Comparison of ENCODE assay signal across 5 cellular contexts in genomic region chr22:30216272-30216671, GRCh38. TPM values are rescaled to one million over a fixed set of nuclear protein-coding genes. Genes with fewer than 3 reads are reported as not detected.
"Had no signal": no experiment of that assay in that cellular context is flagged by ENCODE, and none has a peak within 500 bp of the region (broad histone marks: within the 10 kb centered on the region; RNA-seq: fewer than 3 reads in every experiment).

No MANE protein-coding gene starts in this region.

RNA-seq across cellular contexts. Expression of gene LIF, which starts 30.3 kb away (rescaled TPM):
- polyA plus RNA-seq: IgD-negative memory B cell had no signal

RNA-seq across cellular contexts. Expression of gene OSM, which starts 50.4 kb away (rescaled TPM):
- total RNA-seq: HepG2, HT1080, SK-MEL-5 had no signal
- polyA plus RNA-seq: HepG2, SK-N-SH had no signal
